21 cellular contexts compared by ENCODE assay signal in the genomic region with DNA sequence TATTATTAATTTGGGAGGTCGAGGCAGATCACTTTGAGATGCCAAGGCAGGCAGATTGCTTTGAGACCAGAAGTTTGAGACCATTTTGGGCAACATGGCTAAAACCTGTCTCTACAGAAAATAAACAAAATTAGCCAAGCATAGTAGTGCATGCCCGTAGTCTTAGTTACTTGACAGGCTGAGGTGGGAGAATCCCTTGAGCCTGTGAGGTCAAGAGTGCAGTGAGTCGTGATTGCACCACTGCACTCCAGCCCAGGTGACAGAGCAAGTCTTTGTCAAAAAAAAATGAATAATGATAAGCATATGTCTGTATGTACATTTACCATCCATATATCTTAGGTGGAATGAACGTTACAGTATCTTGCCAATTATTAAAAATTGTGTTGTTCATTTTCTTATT.
"Had no signal": no experiment of that assay in that cellular context is flagged by ENCODE, and none has a peak within 500 bp of the region (broad histone marks: within the 10 kb centered on the region; RNA-seq: fewer than 3 reads in every experiment).

No MANE protein-coding gene starts in this region.

- H3K27me3 ChIP-seq: foreskin keratinocyte, hepatocyte, right lobe of liver, testis, tibial nerve, upper lobe of right lung, vagina had no signal

- DNase-seq: dermis blood vessel endothelial cell; erythroblast; foreskin keratinocyte; head of caudate nucleus; left colon; left ventricle myocardium superior; naive thymus-derived CD4-positive, alpha-beta T cell; nephron progenitor cell; right lobe of liver; stimulated activated CD4-positive, alpha-beta T cell treated with anti-CD3 and anti-CD28 coated beads, Interleukin-2, amount 100 ng/mL, for 24 hours; stimulated activated CD4-positive, alpha-beta T cell treated with anti-CD3 and anti-CD28 coated beads, Interleukin-4, amount 100 ng/mL, for 4 hours; stimulated activated naive B cell treated with anti-CD40 and anti-IgM and Interleukin-4, amounts not matched to agents 10 μg/mL and 1 μg/mL and 100 μg/mL, for 72 hours; stimulated activated naive CD8-positive, alpha-beta T cell treated with anti-CD3 and anti-CD28 coated beads, Interleukin-15, amount 100 ng/mL, for 72 hours; testis; upper lobe of right lung had no signal

- H3K4me2 ChIP-seq: hepatocyte had no signal

- H3K27ac ChIP-seq: foreskin keratinocyte, hepatocyte, parathyroid adenoma, prostate gland, right lobe of liver, testis, tibial nerve, upper lobe of right lung, vagina had no signal

- H3K4me3 ChIP-seq: hepatocyte, lung, prostate gland, right lobe of liver, testis, tibial nerve, upper lobe of right lung, vagina had no signal

- H3K4me1 ChIP-seq: foreskin keratinocyte, parathyroid adenoma, prostate gland, right lobe of liver, testis, tibial nerve, upper lobe of right lung, vagina had no signal

- H3K36me3 ChIP-seq: prostate gland, right lobe of liver, tibial nerve, upper lobe of right lung, vagina had no signal

- ATAC-seq: foreskin keratinocyte; left colon; left ventricle myocardium superior; naive thymus-derived CD4-positive, alpha-beta T cell; right lobe of liver; stimulated activated naive B cell treated with anti-CD40 and anti-IgM and Interleukin-4, amounts not matched to agents 10 μg/mL and 1 μg/mL and 100 μg/mL, for 72 hours; stimulated activated naive CD8-positive, alpha-beta T cell treated with anti-CD3 and anti-CD28 coated beads, Interleukin-15, amount 100 ng/mL, for 72 hours; upper lobe of right lung had no signal

- H3K79me2 ChIP-seq: hepatocyte, parathyroid adenoma had no signal

- H2AFZ ChIP-seq: hepatocyte, parathyroid adenoma had no signal

- H3K9me3 ChIP-seq: prostate gland, right lobe of liver, testis, tibial nerve, upper lobe of right lung, vagina had no signal

- H3K9ac ChIP-seq: parathyroid adenoma had no signal
